22 cellular contexts compared by ENCODE assay signal in genomic region chr3:123457841-123458240, GRCh38. TPM values are rescaled to one million over a fixed set of nuclear protein-coding genes. Genes with fewer than 3 reads are reported as not detected.
"Had no signal": no experiment of that assay in that cellular context is flagged by ENCODE, and none has a peak within 500 bp of the region (broad histone marks: within the 10 kb centered on the region; RNA-seq: fewer than 3 reads in every experiment).

No MANE protein-coding gene starts in this region.

- H2AFZ ChIP-seq: neural progenitor cell had no signal

- DNase-seq: effector memory CD8-positive, alpha-beta T cell; erythroblast; foreskin keratinocyte; kidney; left cardiac atrium; left ventricle myocardium superior; mesenchymal stem cell; midbrain; nucleus accumbens; ovary; right cardiac atrium; small intestine; stimulated activated CD4-positive, alpha-beta T cell treated with anti-CD3 and anti-CD28 coated beads, Interleukin-12 subunit alpha, Interleukin-12 subunit beta, amount 100 ng/mL, for 4 hours; stimulated activated naive CD4-positive, alpha-beta T cell; stomach; substantia nigra had no signal

- H3K27ac ChIP-seq: foreskin keratinocyte, neural progenitor cell, ovary, stomach had no signal

- H3K4me3 ChIP-seq: lung, neural progenitor cell, ovary, stomach had no signal

- H3K4me1 ChIP-seq: foreskin keratinocyte, stomach had no signal

- H3K27me3 ChIP-seq: ovary had no signal

- FAIRE-seq: colon, endothelial cell of umbilical vein, kidney, small intestine, urothelium cell line had no signal

- H3K36me3 ChIP-seq: neural progenitor cell, ovary, stomach had no signal

- H3K9ac ChIP-seq: neural progenitor cell had no signal

- ATAC-seq: effector memory CD8-positive, alpha-beta T cell; foreskin keratinocyte; left cardiac atrium; left ventricle myocardium superior; natural killer cell treated with Interleukin-12 subunit alpha and Interleukin-12 subunit beta and Interleukin-15 and Interleukin-18, amount 100 ng/mL, for 72 hours; right cardiac atrium had no signal

- H3K9me3 ChIP-seq: ovary, stomach had no signal

- H3K4me2 ChIP-seq: neural progenitor cell had no signal

RNA-seq across cellular contexts. Expression of gene ADCY5, which starts 9.0 kb away (rescaled TPM):
- total RNA-seq: endothelial cell of umbilical vein; natural killer cell treated with Interleukin-12 subunit alpha and Interleukin-12 subunit beta and Interleukin-15 and Interleukin-18, amount 100 ng/mL, for 72 hours had no signal
